14 cellular contexts compared by ENCODE assay signal in genomic region chr12:115213118-115213517, GRCh38.
"Had no signal": no experiment of that assay in that cellular context is flagged by ENCODE, and none has a peak within 500 bp of the region (broad histone marks: within the 10 kb centered on the region; RNA-seq: fewer than 3 reads in every experiment).

No MANE protein-coding gene starts in this region.

- H3K27ac ChIP-seq: brain microvascular endothelial cell, SJSA1, transverse colon had no signal

- H3K9me3 ChIP-seq: ovary, SJSA1, transverse colon had no signal

- DNase-seq: activated CD4-positive, alpha-beta T cell treated with anti-CD3 and anti-CD28 coated beads, Interleukin-2, amount 50 U/mL, for 4 hours; activated CD4-positive, CD25-positive, alpha-beta regulatory T cell treated with anti-CD3 and anti-CD28 coated beads, Interleukin-2, amount 50 U/mL, for 72 hours; activated naive CD4-positive, alpha-beta T cell treated with anti-CD3 and anti-CD28 coated beads, Interleukin-2, amount 50 U/mL, for 16 hours; activated T-cell treated with anti-CD3 and anti-CD28 coated beads, Interleukin-2, amount 50 U/mL, for 1 hour; amniotic stem cell; brain microvascular endothelial cell; mammary epithelial cell; ovary; small intestine; SW 1271; transverse colon had no signal

- H3K36me3 ChIP-seq: brain microvascular endothelial cell, ovary, SJSA1, transverse colon had no signal

- H3K4me1 ChIP-seq: SJSA1, transverse colon had no signal

- H3K27ac Mint-ChIP-seq: stimulated activated effector memory CD8-positive, alpha-beta T cell treated with anti-CD3 and anti-CD28 coated beads, Interleukin-12 subunit alpha, Interleukin-12 subunit beta, amount 100 ng/mL, for 72 hours; T-helper 2 cell treated with Interferon-gamma antibody and Interleukin-4, amounts not matched to agents 5 μg/mL and 100 μg/mL, for 36 hours had no signal

- H3K27me3 ChIP-seq: brain microvascular endothelial cell, ovary, SJSA1, transverse colon had no signal

- H3K4me3 ChIP-seq: ovary, SJSA1, transverse colon had no signal

- H3K36me3 Mint-ChIP-seq: stimulated activated effector memory CD8-positive, alpha-beta T cell treated with anti-CD3 and anti-CD28 coated beads, Interleukin-12 subunit alpha, Interleukin-12 subunit beta, amount 100 ng/mL, for 72 hours had no signal

- H3K4me1 Mint-ChIP-seq: stimulated activated effector memory CD8-positive, alpha-beta T cell treated with anti-CD3 and anti-CD28 coated beads, Interleukin-12 subunit alpha, Interleukin-12 subunit beta, amount 100 ng/mL, for 72 hours had no signal

- H3K4me3 Mint-ChIP-seq: stimulated activated effector memory CD8-positive, alpha-beta T cell treated with anti-CD3 and anti-CD28 coated beads, Interleukin-12 subunit alpha, Interleukin-12 subunit beta, amount 100 ng/mL, for 72 hours; T-helper 2 cell treated with Interferon-gamma antibody and Interleukin-4, amounts not matched to agents 5 μg/mL and 100 μg/mL, for 36 hours had no signal

- ATAC-seq: stimulated activated effector memory CD8-positive, alpha-beta T cell treated with anti-CD3 and anti-CD28 coated beads, Interleukin-12 subunit alpha, Interleukin-12 subunit beta, amount 100 ng/mL, for 72 hours had no signal
